Comparison of ENCODE assay signal across 8 cellular contexts in genomic region chr18:32470713-32471633, GRCh38. TPM values are rescaled to one million over a fixed set of nuclear protein-coding genes. Genes with fewer than 3 reads are reported as not detected.
DNase-seq lines count a peak whose midpoint lies in the region; ATAC-seq and TF ChIP-seq lines count a peak whose summit lies in the region.

Gene GAREM1 (minus strand): TSS chr18:32470882. CDS start chr18:32470428, 454 bp downstream.

- H3K79me2 ChIP-seq in OCI-LY1 (ENCODE audit: insufficient read depth, low read length) = no peaks in the 10 kb centered on the region

- H3K4me1 ChIP-seq in HUES6 (ENCODE audit: control insufficient read depth, insufficient read depth, low read length) (peaks cover 12% of the 10 kb centered on the region), OCI-LY1 (ENCODE audit: insufficient read depth, low read length, severe bottlenecking) (peaks cover 27% of the 10 kb centered on the region), mononuclear cell (ENCODE audit: insufficient read depth, low read length) (peaks cover 21% of the 10 kb centered on the region)

- TF ChIP-seq CTCF in OCI-LY1 (IDR thresholded peaks at IDR 0.05; ENCODE audit: low read length) = peak; percentile 43
- TF ChIP-seq CTCF in epithelial cell of esophagus (IDR thresholded peaks at IDR 0.05; ENCODE audit: insufficient read depth, low read depth, low read length, missing control alignments) = peak; percentile 43

- H3K4me3 ChIP-seq in HUES6 (ENCODE audit: low read depth, low read length) = peak within 1 kb of the TSS; percentile 87
- peak within 1 kb of the TSS; percentile 64 for H3K4me3 ChIP-seq in OCI-LY1 (ENCODE audit: low read depth, low read length, poor library complexity, severe bottlenecking)
- peak within 1 kb of the TSS; percentile 68 for H3K4me3 ChIP-seq in epithelial cell of esophagus (ENCODE audit: low read length)
- H3K4me3 ChIP-seq in mononuclear cell (ENCODE audit: low read length) = peak within 1 kb of the TSS; percentile 22

- DNase-seq in D341Med (ENCODE audit: low spot score) (peak; percentile 100), activated T-cell treated with anti-CD3 and anti-CD28 coated beads for 24 hours (ENCODE audit: low read depth) (peak; percentile 64), epithelial cell of esophagus (ENCODE audit: low read depth) (peak; percentile 99)
- DNase-seq in stimulated activated CD8-positive, alpha-beta memory T cell treated with anti-CD3 and anti-CD28 coated beads, Interleukin-4, amount 100 ng/mL, for 1 hour (ENCODE audit: low read depth in 2 of 2, low spot score in 1 of 2) = peak; percentile 30 to 59

- H3K36me3 ChIP-seq in HUES6 (ENCODE audit: control insufficient read depth, insufficient read depth, low read length) (no peaks in the 10 kb centered on the region), OCI-LY1 (ENCODE audit: insufficient read depth, low read length) (no peaks in the 10 kb centered on the region)

- H3K27ac ChIP-seq in HUES6 (ENCODE audit: low read depth, low read length) = no peak within 1 kb of the TSS
- H3K27ac ChIP-seq in OCI-LY1 (ENCODE audit: low read depth, low read length, poor library complexity, severe bottlenecking) = no peak within 1 kb of the TSS

- no peaks in the 10 kb centered on the region for H3K9me3 ChIP-seq in HUES6 (ENCODE audit: control insufficient read depth, insufficient read depth, low read depth, low read length)
- H3K9me3 ChIP-seq in OCI-LY1 (ENCODE audit: low read length) = no peaks in the 10 kb centered on the region
- H3K9me3 ChIP-seq in mononuclear cell (ENCODE audit: low read depth, low read length) = no peaks in the 10 kb centered on the region

- no peaks in the 10 kb centered on the region for H3K9me2 ChIP-seq in OCI-LY1 (ENCODE audit: low read depth, low read length)

- H3K27me3 ChIP-seq in HUES6 (ENCODE audit: control insufficient read depth, insufficient read depth, low read length) (peaks cover 30% of the 10 kb centered on the region), OCI-LY1 (ENCODE audit: insufficient read depth, low read length) (no peaks in the 10 kb centered on the region; the same call in 1 of the 2 replicates), mononuclear cell (ENCODE audit: insufficient read depth, low read length) (peaks cover 65% of the 10 kb centered on the region)

- no peaks in the 10 kb centered on the region for H4K20me1 ChIP-seq in OCI-LY1 (ENCODE audit: insufficient read depth, low read length)

- H3F3A ChIP-seq in OCI-LY1 (ENCODE audit: insufficient read depth, low read length) = no peaks in the 10 kb centered on the region

- peak within 1 kb of the TSS; percentile 68 for H3K4me2 ChIP-seq in OCI-LY1 (ENCODE audit: low read length)

- peak; percentile 95 for ATAC-seq in GM21447 (IDR thresholded peaks at IDR 0.05; ENCODE audit: unreplicated experiment)

- no peak within 1 kb of the TSS for H2AFZ ChIP-seq in OCI-LY1 (ENCODE audit: low read length)

- H3K9ac ChIP-seq in HUES6 (ENCODE audit: low read length) (peak within 1 kb of the TSS; percentile 75), OCI-LY1 (ENCODE audit: low read length) (peak within 1 kb of the TSS; percentile 48)

RNA-seq across cellular contexts. Expression of gene GAREM1, which starts in this region (rescaled TPM):
- total RNA-seq in mononuclear cell = under 0.01 TPM

Comparison
In these comparisons a context has a peak if more than half of its experiments do, and no peak if none do; other contexts are left out.
1. DNase-seq: peak in every context shown above with its lines; median percentile 100 in D341Med; 99 in epithelial cell of esophagus; 64 in activated T-cell treated with anti-CD3 and anti-CD28 coated beads for 24 hours; 44 in stimulated activated CD8-positive, alpha-beta memory T cell treated with anti-CD3 and anti-CD28 coated beads, Interleukin-4, amount 100 ng/mL, for 1 hour.
2. H3K4me3 ChIP-seq: peak in every context shown above with its lines; median percentile 87 in HUES6; 68 in epithelial cell of esophagus; 64 in OCI-LY1; 22 in mononuclear cell.